ENCODE assay signal across 13 cellular contexts in genomic region chr20:53918010-53918311, GRCh38.
DNase-seq lines count a peak whose midpoint lies in the region; ATAC-seq and TF ChIP-seq lines count a peak whose summit lies in the region.
"Had no signal": no experiment of that assay in that cellular context is flagged by ENCODE, and none has a peak within 500 bp of the region (broad histone marks: within the 10 kb centered on the region; RNA-seq: fewer than 3 reads in every experiment).

No MANE protein-coding gene starts in this region.

- H3K36me3 ChIP-seq in right atrium auricular region (no peaks in the 10 kb centered on the region), brain microvascular endothelial cell (replicated peaks) (no peaks in the 10 kb centered on the region), upper lobe of right lung (no peaks in the 10 kb centered on the region)
- H3K36me3 ChIP-seq in naive thymus-derived CD4-positive, alpha-beta T cell (ENCODE audit: control insufficient read depth in 2 of 3, insufficient read depth in 3 of 3, low read length in 3 of 3): no peaks in the 10 kb centered on the region

- POLR2A ChIA-PET in naive thymus-derived CD4-positive, alpha-beta T cell (lab: Charles Lee): interaction anchor here (0.9 to 1.4 kb wide), 3 partner anchors 45 to 338 kb away, joined by 3 to 4 read pairs (median 3); no protein-coding TSS in a partner anchor

- H3K9me3 ChIP-seq in right atrium auricular region: no peaks in the 10 kb centered on the region
- H3K9me3 ChIP-seq in upper lobe of right lung: no peaks in the 10 kb centered on the region
- no peaks in the 10 kb centered on the region for H3K9me3 ChIP-seq in naive thymus-derived CD4-positive, alpha-beta T cell (ENCODE audit: control insufficient read depth in 2 of 3, low read length in 3 of 3)

- no peak overlapping the region for H3K4me3 ChIP-seq in right atrium auricular region
- no peak overlapping the region for H3K4me3 ChIP-seq in brain microvascular endothelial cell (ENCODE audit: low read depth, low read length)
- no peak overlapping the region for H3K4me3 ChIP-seq in upper lobe of right lung
- H3K4me3 ChIP-seq in naive thymus-derived CD4-positive, alpha-beta T cell (ENCODE audit: low read length): no peak overlapping the region

- no peaks in the 10 kb centered on the region for H3K27me3 ChIP-seq in right atrium auricular region
- H3K27me3 ChIP-seq in brain microvascular endothelial cell (replicated peaks): no peaks in the 10 kb centered on the region
- H3K27me3 ChIP-seq in upper lobe of right lung: no peaks in the 10 kb centered on the region
- H3K27me3 ChIP-seq in naive thymus-derived CD4-positive, alpha-beta T cell (ENCODE audit: control insufficient read depth in 2 of 2, insufficient read depth in 2 of 2, low read length in 2 of 2): no peaks in the 10 kb centered on the region

- no peak for ATAC-seq in upper lobe of right lung
- no peak for ATAC-seq in GM18870 (IDR thresholded peaks at IDR 0.05; ENCODE audit: unreplicated experiment)
- no peak for ATAC-seq in naive thymus-derived CD4-positive, alpha-beta T cell

- peak overlapping the region; percentile 29 to 88 (median 66) for H3K27ac Mint-ChIP-seq in nephron
- H3K27ac Mint-ChIP-seq in naive thymus-derived CD4-positive, alpha-beta T cell: peak overlapping the region in 3 of 9 donors; percentile 8 to 82 (median 71)
- H3K27ac Mint-ChIP-seq: activated naive CD4-positive, alpha-beta T cell treated with anti-CD3 and anti-CD28 coated beads for 36 hours had no signal

- CTCF ChIA-PET in naive thymus-derived CD4-positive, alpha-beta T cell (lab: Charles Lee): interaction anchor here (0.6 to 4.8 kb wide), 9 partner anchors 11 to 348 kb away, joined by 3 to 54 read pairs (median 5); no protein-coding TSS in a partner anchor

- H3K36me3 Mint-ChIP-seq in nephron (ENCODE audit: low read depth): no peaks in the 10 kb centered on the region
- peaks cover 0 to 2% (median 0%) of the 10 kb centered on the region in 5 donors for H3K36me3 Mint-ChIP-seq in naive thymus-derived CD4-positive, alpha-beta T cell

- H3K27me3 Mint-ChIP-seq in nephron (ENCODE audit: low read depth): no peaks in the 10 kb centered on the region
- H3K27me3 Mint-ChIP-seq in naive thymus-derived CD4-positive, alpha-beta T cell: no peaks in the 10 kb centered on the region

- in situ Hi-C loops in brain microvascular endothelial cell (cut with HindIII; ENCODE audit: low pct_ligation_motif_present, low sequenced_read_pairs): no loop called here

- TF ChIP-seq CTCF in right atrium auricular region (IDR thresholded peaks at IDR 0.05) (no peak), brain microvascular endothelial cell (IDR thresholded peaks at IDR 0.05; ENCODE audit: low read depth, low read length, missing control alignments) (no peak), nephron (IDR thresholded peaks at IDR 0.05; ENCODE audit: unreplicated experiment in 3 of 3) (no peak), upper lobe of right lung (IDR thresholded peaks at IDR 0.05) (no peak)

- H3K4me1 ChIP-seq in right atrium auricular region: peaks cover 0 to 43% of the 10 kb centered on the region in 2 donors
- H3K4me1 ChIP-seq in upper lobe of right lung: peaks cover 29% of the 10 kb centered on the region
- peaks cover 5 to 7% of the 10 kb centered on the region in 2 donors for H3K4me1 ChIP-seq in naive thymus-derived CD4-positive, alpha-beta T cell (ENCODE audit: control insufficient read depth in 2 of 2, insufficient read depth in 2 of 2, low read length in 2 of 2)

- H3K4me3 Mint-ChIP-seq in nephron: peak overlapping the region; percentile 4 to 13 (median 9)
- no peak overlapping the region for H3K4me3 Mint-ChIP-seq in naive thymus-derived CD4-positive, alpha-beta T cell
- H3K4me3 Mint-ChIP-seq: activated naive CD4-positive, alpha-beta T cell treated with anti-CD3 and anti-CD28 coated beads for 36 hours had no signal

- peaks cover 44% of the 10 kb centered on the region for H3K4me1 Mint-ChIP-seq in nephron
- peaks cover 15 to 41% (median 22%) of the 10 kb centered on the region in 7 donors for H3K4me1 Mint-ChIP-seq in naive thymus-derived CD4-positive, alpha-beta T cell

- DNase-seq in right atrium auricular region (ENCODE audit: low spot score) (no peak), cardiac septum (ENCODE audit: low spot score) (no peak), brain microvascular endothelial cell (no peak), upper lobe of right lung (no peak), posterior vena cava (ENCODE audit: low spot score) (no peak)
- no peak for DNase-seq in naive thymus-derived CD4-positive, alpha-beta T cell
- DNase-seq: activated CD4-positive, alpha-beta T cell treated with anti-CD3 and anti-CD28 coated beads for 1 hour; activated naive CD4-positive, alpha-beta T cell treated with anti-CD3 and anti-CD28 coated beads for 36 hours; MM.1S; NCI-H2227 treated with DMSO at 0.1 percent for 48 hours; occipital lobe had no signal

- H3K27ac ChIP-seq in right atrium auricular region (peak overlapping the region; percentile 90), brain microvascular endothelial cell (peak overlapping the region; percentile 84), upper lobe of right lung (peak overlapping the region; percentile 90)
- no peak overlapping the region for H3K27ac ChIP-seq in naive thymus-derived CD4-positive, alpha-beta T cell (ENCODE audit: low read depth, low read length)

- intact Hi-C loops in cardiac septum (cut with DNase I) (no loop called here), upper lobe of right lung (cut with DNase I) (loop anchor here (10.0 kb wide), 1 partner anchor 343 kb away; no protein-coding TSS in a partner anchor), posterior vena cava (cut with DNase I) (loop anchor here (5.0 to 10.0 kb wide), 2 partner anchors 223 to 341 kb away; no protein-coding TSS in a partner anchor)
- intact Hi-C loops in naive thymus-derived CD4-positive, alpha-beta T cell (cut with micrococcal nuclease): loop anchor here (5.0 kb wide), 6 partner anchors 86 to 261 kb away; no protein-coding TSS in a partner anchor

- no peaks in the 10 kb centered on the region for H3K9me3 Mint-ChIP-seq in nephron
- H3K9me3 Mint-ChIP-seq in naive thymus-derived CD4-positive, alpha-beta T cell: peaks cover 0 to 3% (median 0%) of the 10 kb centered on the region in 11 donors
- H3K9me3 Mint-ChIP-seq: activated naive CD4-positive, alpha-beta T cell treated with anti-CD3 and anti-CD28 coated beads for 36 hours had no signal

Comparison
In these comparisons a context has a peak if more than half of its experiments do, and no peak if none do; other contexts are left out.
1. H3K4me3 Mint-ChIP-seq: peak in nephron (3 of 3); none in naive thymus-derived CD4-positive, alpha-beta T cell (0 of 10).